In the genomic region with DNA sequence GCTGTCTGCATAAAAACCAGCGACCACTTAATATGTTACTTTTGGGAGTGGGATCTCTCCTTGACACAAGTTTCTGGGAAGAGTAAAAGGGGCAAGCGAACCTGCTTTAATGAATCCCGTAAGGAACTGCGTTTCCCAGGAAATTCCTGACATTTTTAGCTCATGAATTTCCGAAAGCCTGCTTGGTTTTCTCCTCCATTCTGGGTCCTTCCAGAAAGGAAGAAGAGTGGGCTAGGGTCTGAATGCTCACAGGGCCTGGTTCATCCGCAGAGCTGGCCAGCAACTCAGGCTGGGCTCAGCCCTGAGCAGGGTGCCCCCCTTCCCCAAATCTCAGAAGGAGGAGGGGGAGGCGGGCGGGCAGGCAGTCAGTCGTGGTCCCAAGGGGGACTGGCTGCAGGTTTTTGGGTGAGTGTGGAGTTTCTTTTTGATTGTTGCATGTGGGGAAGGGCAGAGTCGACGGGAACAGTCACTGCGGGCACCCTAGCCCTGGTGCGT, we compare ENCODE assay signal across 9 cellular contexts. TPM values are rescaled to one million over a fixed set of nuclear protein-coding genes. Genes with fewer than 3 reads are reported as not detected.
DNase-seq lines count a peak whose midpoint lies in the region; ATAC-seq and TF ChIP-seq lines count a peak whose summit lies in the region.
"Had no signal": no experiment of that assay in that cellular context is flagged by ENCODE, and none has a peak within 500 bp of the region (broad histone marks: within the 10 kb centered on the region; RNA-seq: fewer than 3 reads in every experiment).

No MANE protein-coding gene starts in this region.

- peak overlapping the region; percentile 28 for H3K27ac ChIP-seq in HUES48 (ENCODE audit: low read depth, low read length)
- peak overlapping the region; percentile 76 for H3K27ac ChIP-seq in caudate nucleus (ENCODE audit: low read depth, low read length)
- peak overlapping the region; percentile 89 for H3K27ac ChIP-seq in naive thymus-derived CD4-positive, alpha-beta T cell (ENCODE audit: low read depth, low read length)

- CTCF ChIA-PET in naive thymus-derived CD4-positive, alpha-beta T cell (lab: Charles Lee) = interaction anchor here (5.2 kb wide), 1 partner anchor 32 kb away, joined by 30 read pairs; no protein-coding TSS in a partner anchor

- H3K36me3 Mint-ChIP-seq in naive thymus-derived CD4-positive, alpha-beta T cell = peaks cover 0 to 4% (median 0%) of the 10 kb centered on the region in 5 donors

- H3K4me3 Mint-ChIP-seq in naive thymus-derived CD4-positive, alpha-beta T cell = peak overlapping the region; percentile 83 to 97 (median 94)

- H3K36me3 ChIP-seq in HUES48 (ENCODE audit: control insufficient read depth, insufficient read depth, low read length) = no peaks in the 10 kb centered on the region
- H3K36me3 ChIP-seq in naive thymus-derived CD4-positive, alpha-beta T cell (ENCODE audit: control insufficient read depth in 2 of 3, insufficient read depth in 3 of 3, low read length in 3 of 3) = peaks cover 0 to 4% (median 0%) of the 10 kb centered on the region in 3 experiments

- H3K27me3 Mint-ChIP-seq in naive thymus-derived CD4-positive, alpha-beta T cell = peaks cover 0 to 47% (median 4%) of the 10 kb centered on the region in 5 donors

- POLR2A ChIA-PET in naive thymus-derived CD4-positive, alpha-beta T cell (lab: Charles Lee) = interaction anchor here (0.6 to 8.1 kb wide), 9 partner anchors 7 to 1800 kb away, joined by 3 to 60 read pairs (median 4); partner anchors contain the start of gene FAM53C

- no peak for ATAC-seq in naive thymus-derived CD4-positive, alpha-beta T cell
- no peak for ATAC-seq in GM18867 (IDR thresholded peaks at IDR 0.05; ENCODE audit: unreplicated experiment)

- H3K9me3 ChIP-seq in HUES48 (ENCODE audit: control insufficient read depth, insufficient read depth, low read length) = no peaks in the 10 kb centered on the region
- no peaks in the 10 kb centered on the region for H3K9me3 ChIP-seq in naive thymus-derived CD4-positive, alpha-beta T cell (ENCODE audit: control insufficient read depth in 2 of 3, low read length in 3 of 3)

- H3K9me3 Mint-ChIP-seq in naive thymus-derived CD4-positive, alpha-beta T cell = peaks cover 0 to 5% (median 0%) of the 10 kb centered on the region in 11 donors

- no peak overlapping the region for H3K9ac ChIP-seq in HUES48 (ENCODE audit: low read depth, low read length)

- peaks cover 46% of the 10 kb centered on the region for H3K4me1 ChIP-seq in HUES48 (ENCODE audit: control insufficient read depth, insufficient read depth, low read length)
- H3K4me1 ChIP-seq in naive thymus-derived CD4-positive, alpha-beta T cell (ENCODE audit: control insufficient read depth in 2 of 2, insufficient read depth in 2 of 2, low read length in 2 of 2) = peaks cover 37 to 53% of the 10 kb centered on the region in 2 donors

- TF ChIP-seq CTCF in AG09309 (IDR thresholded peaks at IDR 0.05; ENCODE audit: control insufficient read depth, insufficient read depth, low read depth, low read length, missing control alignments) = no peak

- peak overlapping the region; percentile 50 for H3K4me3 ChIP-seq in AG09309 (ENCODE audit: control insufficient read depth, low read depth, low read length)
- H3K4me3 ChIP-seq in HUES48 (ENCODE audit: low read depth, low read length) = peak overlapping the region; percentile 84
- peak overlapping the region; percentile 77 for H3K4me3 ChIP-seq in naive thymus-derived CD4-positive, alpha-beta T cell (ENCODE audit: low read length)

- H3K27ac Mint-ChIP-seq in naive thymus-derived CD4-positive, alpha-beta T cell = peak overlapping the region; percentile 58 to 96 (median 88)

- intact Hi-C loops in naive thymus-derived CD4-positive, alpha-beta T cell (cut with micrococcal nuclease) = loop anchor here (5.0 to 10.0 kb wide), 8 partner anchors 232 to 1758 kb away; partner anchors contain the start of genes DIAPH1 (in 1 of the 2), EGR1 (in 1 of the 2), HBEGF (in 1 of the 2) and KDM3B (in 1 of the 2)

- peaks cover 48 to 91% (median 68%) of the 10 kb centered on the region in 7 donors for H3K4me1 Mint-ChIP-seq in naive thymus-derived CD4-positive, alpha-beta T cell

- DNase-seq in AG09309 (ENCODE audit: low read depth) (no peak), caudate nucleus (lab: John Stamatoyannopoulos, UW) (peak in 2 of 61 donors; percentile 11 to 23), cerebellar nuclear complex (lab: John Stamatoyannopoulos, UW) (no peak), SHP77 (lab: John Stamatoyannopoulos, UW) (no peak)
- DNase-seq in naive thymus-derived CD4-positive, alpha-beta T cell = no peak
- no peak for DNase-seq in activated effector memory CD4-positive, alpha-beta T cell treated with anti-CD3 and anti-CD28 coated beads, Interleukin-2, amount 50 U/mL, for 16 hours
- DNase-seq: amniotic stem cell had no signal

- H3K27me3 ChIP-seq in HUES48 (ENCODE audit: control insufficient read depth, insufficient read depth, low read length) = peaks cover 82% of the 10 kb centered on the region
- H3K27me3 ChIP-seq in naive thymus-derived CD4-positive, alpha-beta T cell (ENCODE audit: control insufficient read depth in 2 of 2, insufficient read depth in 2 of 2, low read length in 2 of 2) = peaks cover 0 to 7% of the 10 kb centered on the region in 2 donors

RNA-seq across cellular contexts. Expression of gene PURA, which starts 1.2 kb away (rescaled TPM):
- 10 to 100 TPM; 11.6 to 33.5 (median 13.9) TPM for total RNA-seq in naive thymus-derived CD4-positive, alpha-beta T cell
- 1 to 10 TPM; 3.1 to 4.7 TPM for polyA plus RNA-seq in naive thymus-derived CD4-positive, alpha-beta T cell

RNA-seq across cellular contexts. Expression of gene IGIP, which starts 13.0 kb away (rescaled TPM):
- total RNA-seq in naive thymus-derived CD4-positive, alpha-beta T cell = 10 to 100 TPM in 2 of 5 experiments, 1 to 10 TPM in 3; 4.6 to 15.4 (median 5.1) TPM
- polyA plus RNA-seq in naive thymus-derived CD4-positive, alpha-beta T cell = 1 to 10 TPM in 1 of 2 donors, under 1 TPM in 1; 0.59 to 1.0 TPM

Comparison
In these comparisons a context has a peak if more than half of its experiments do, and no peak if none do; other contexts are left out.
1. H3K27ac ChIP-seq: peak in every context shown above with its lines; median percentile 89 in naive thymus-derived CD4-positive, alpha-beta T cell; 76 in caudate nucleus; 28 in HUES48.